In genomic region chr5:146041180-146041789, GRCh38 we compare ENCODE assay signal across 9 cellular contexts.
DNase-seq lines count a peak whose midpoint lies in the region; ATAC-seq, FAIRE-seq and TF ChIP-seq lines count a peak whose summit lies in the region.
"Had no signal": no experiment of that assay in that cellular context is flagged by ENCODE, and none has a peak within 500 bp of the region (broad histone marks: within the 10 kb centered on the region; RNA-seq: fewer than 3 reads in every experiment).

No MANE protein-coding gene starts in this region.

- no peak overlapping the region for H2BK15ac ChIP-seq in H1 (ENCODE audit: low read length)

- H3K23me2 ChIP-seq in H1 (ENCODE audit: low read depth, low read length) = no peaks in the 10 kb centered on the region

- no peak overlapping the region for H3K4me3 ChIP-seq in AG09309 (ENCODE audit: control insufficient read depth, low read depth, low read length)
- H3K4me3 ChIP-seq in H1 (ENCODE audit: extremely low read depth in 1 of 4, insufficient read depth in 2 of 4, low read depth in 3 of 4, low read length in 4 of 4) = no peak overlapping the region

- no peak overlapping the region for H3K23ac ChIP-seq in H1 (ENCODE audit: insufficient read length)

- H3K4ac ChIP-seq in H1 (replicated peaks; ENCODE audit: insufficient read length, low read depth, low read length) = no peak overlapping the region

- H3K9me3 Mint-ChIP-seq in stimulated activated memory B cell treated with anti-CD40 and anti-IgM and Interleukin-4, amounts not matched to agents 10 μg/mL and 1 μg/mL and 100 μg/mL, for 72 hours = peaks cover 5% of the 10 kb centered on the region
- no peaks in the 10 kb centered on the region for H3K9me3 Mint-ChIP-seq in activated CD8-positive, alpha-beta memory T cell treated with anti-CD3 and anti-CD28 coated beads, Interleukin-2, amount 10 ng/mL, durations not matched to agents 7 days and 5 days (ENCODE audit: low read depth)

- H3K9ac ChIP-seq in H1 (replicated peaks in 1 of 4; ENCODE audit: extremely low read depth in 1 of 4, low read depth in 3 of 4, low read length in 3 of 4) = no peak overlapping the region

- CTCF ChIA-PET in H1 (lab: Charles Lee; ENCODE audit: partially characterized antibody) = interaction anchor here (0.6 to 6.1 kb wide), 81 partner anchors 9 to 766 kb away, joined by 3 to 77 read pairs (median 5); partner anchors contain the start of genes PRELID2 and SH3RF2
- CTCF ChIA-PET in activated CD8-positive, alpha-beta memory T cell treated with anti-CD3 and anti-CD28 coated beads, Interleukin-2, amount 10 ng/mL, durations not matched to agents 7 days and 5 days (lab: Charles Lee) = interaction anchor here (1.3 to 1.6 kb wide), 2 partner anchors 9 to 10 kb away, joined by 4 to 5 read pairs; no protein-coding TSS in a partner anchor

- no peak overlapping the region for H3K27ac ChIP-seq in H1 (ENCODE audit: low read depth, low read length)

- in situ Hi-C loops in KBM-7 (cut with MboI; ENCODE audit: low pct_unique_long_range_greater_than_20kb, low sequenced_read_pairs) = no loop called here

- TF ChIP-seq POLR2A in H1 (IDR thresholded peaks at IDR 0.05; ENCODE audit: control extremely low read depth in 1 of 2, low read depth in 2 of 2, low read length in 2 of 2) = no peak

- no peaks in the 10 kb centered on the region for H3K27me3 Mint-ChIP-seq in stimulated activated memory B cell treated with anti-CD40 and anti-IgM and Interleukin-4, amounts not matched to agents 10 μg/mL and 1 μg/mL and 100 μg/mL, for 72 hours
- peaks cover 13% of the 10 kb centered on the region for H3K27me3 Mint-ChIP-seq in activated CD8-positive, alpha-beta memory T cell treated with anti-CD3 and anti-CD28 coated beads, Interleukin-2, amount 10 ng/mL, durations not matched to agents 7 days and 5 days

- H3K4me1 ChIP-seq in H1 (replicated peaks in 1 of 4; ENCODE audit: control insufficient read depth in 3 of 4, insufficient read depth in 4 of 4, low read length in 3 of 4) = no peaks in the 10 kb centered on the region

- DNase-seq in AG09309 (ENCODE audit: low read depth) (no peak), KBM-7 (peak; percentile 29), H1 (ENCODE audit: low read depth in 1 of 2, low spot score in 2 of 2) (no peak)
- DNase-seq in stimulated activated CD4-positive, alpha-beta T cell treated with anti-CD3 and anti-CD28 coated beads, Interleukin-4, amount 100 ng/mL, for 4 hours = no peak
- DNase-seq in NK-92 treated with Interleukin-12 subunit alpha and Interleukin-12 subunit beta, amount 100 ng/mL, for 24 hours (lab: John Stamatoyannopoulos, UW) = no peak
- DNase-seq in activated CD8-positive, alpha-beta memory T cell treated with anti-CD3 and anti-CD28 coated beads, Interleukin-2, amount 10 ng/mL, durations not matched to agents 7 days and 5 days = no peak

- H3K4me1 Mint-ChIP-seq in stimulated activated memory B cell treated with anti-CD40 and anti-IgM and Interleukin-4, amounts not matched to agents 10 μg/mL and 1 μg/mL and 100 μg/mL, for 72 hours = no peaks in the 10 kb centered on the region
- H3K4me1 Mint-ChIP-seq in activated CD8-positive, alpha-beta memory T cell treated with anti-CD3 and anti-CD28 coated beads, Interleukin-2, amount 10 ng/mL, durations not matched to agents 7 days and 5 days = peaks cover 2% of the 10 kb centered on the region

- no peak overlapping the region for H4K5ac ChIP-seq in H1 (ENCODE audit: insufficient read length, low read depth, low read length)

- no peak overlapping the region for H2BK120ac ChIP-seq in H1 (replicated peaks; ENCODE audit: low read depth, low read length)

- H4K20me1 ChIP-seq in H1 (replicated peaks in 1 of 2; ENCODE audit: control insufficient read depth in 1 of 2, insufficient read depth in 2 of 2, low read length in 2 of 2) = no peaks in the 10 kb centered on the region

- no peak for TF ChIP-seq EP300 in H1 (IDR thresholded peaks at IDR 0.05; ENCODE audit: borderline replicate concordance in 1 of 2, low read depth in 2 of 2, low read length in 2 of 2)

- FAIRE-seq in H1 (lab: Jason Lieb, UNC) = no peak
- FAIRE-seq: colon had no signal

- peak overlapping the region; percentile 52; the same call in 1 of the 2 replicates for H2BK5ac ChIP-seq in H1 (ENCODE audit: low read depth, low read length)

- H2BK20ac ChIP-seq in H1 (ENCODE audit: low read length) = no peak overlapping the region

- peak; percentile 37 to 41 for TF ChIP-seq RAD21 in H1 (IDR thresholded peaks at IDR 0.05 in 1 of 2, conservative IDR thresholded peaks at IDR 0.05 in 1 of 2; ENCODE audit: low read depth in 2 of 2, low read length in 2 of 2)

- no peaks in the 10 kb centered on the region for H3K79me1 ChIP-seq in H1 (ENCODE audit: low read depth, low read length)

- H4K91ac ChIP-seq in H1 (replicated peaks; ENCODE audit: insufficient read length, low read length) = no peak overlapping the region

- H3K4me2 ChIP-seq in H1 (ENCODE audit: insufficient read depth in 1 of 2, low read depth in 2 of 2, low read length in 2 of 2) = no peak overlapping the region

- TF ChIP-seq CTCF in AG09309 (IDR thresholded peaks at IDR 0.05; ENCODE audit: control insufficient read depth, insufficient read depth, low read depth, low read length, missing control alignments) (peak; percentile 30), H1 (IDR thresholded peaks at IDR 0.05; ENCODE audit: control extremely low read depth in 1 of 3, insufficient read depth in 1 of 3, low read depth in 1 of 3, low read length in 3 of 3) (peak in 2 of 3 experiments; percentile 34 to 52; a peak in 2 of 4 replicates)

- H3K14ac ChIP-seq in H1 (ENCODE audit: insufficient read length) = no peak overlapping the region

- H3K56ac ChIP-seq in H1 (replicated peaks; ENCODE audit: insufficient read length, low read depth, low read length) = no peak overlapping the region

- POLR2A ChIA-PET in H1 (lab: Charles Lee; ENCODE audit: partially characterized antibody) = no interaction called here

- H3K4me3 Mint-ChIP-seq in stimulated activated memory B cell treated with anti-CD40 and anti-IgM and Interleukin-4, amounts not matched to agents 10 μg/mL and 1 μg/mL and 100 μg/mL, for 72 hours = no peak overlapping the region
- no peak overlapping the region for H3K4me3 Mint-ChIP-seq in activated CD8-positive, alpha-beta memory T cell treated with anti-CD3 and anti-CD28 coated beads, Interleukin-2, amount 10 ng/mL, durations not matched to agents 7 days and 5 days

- H2AK5ac ChIP-seq in H1 (ENCODE audit: low read depth, low read length) = no peak overlapping the region

- H3K36me3 Mint-ChIP-seq in stimulated activated memory B cell treated with anti-CD40 and anti-IgM and Interleukin-4, amounts not matched to agents 10 μg/mL and 1 μg/mL and 100 μg/mL, for 72 hours = no peaks in the 10 kb centered on the region
- H3K36me3 Mint-ChIP-seq in activated CD8-positive, alpha-beta memory T cell treated with anti-CD3 and anti-CD28 coated beads, Interleukin-2, amount 10 ng/mL, durations not matched to agents 7 days and 5 days = no peaks in the 10 kb centered on the region

- peak overlapping the region; percentile 92; the same call in 1 of the 2 replicates for H2BK12ac ChIP-seq in H1 (ENCODE audit: low read depth, low read length)

- no peaks in the 10 kb centered on the region for H3K9me3 ChIP-seq in H1 (ENCODE audit: insufficient read depth in 2 of 2, low read depth in 1 of 2, low read length in 1 of 2)

- peak; percentile 95 for ATAC-seq in GM19351 (IDR thresholded peaks at IDR 0.05; ENCODE audit: unreplicated experiment)
- ATAC-seq in stimulated activated memory B cell treated with anti-CD40 and anti-IgM and Interleukin-4, amounts not matched to agents 10 μg/mL and 1 μg/mL and 100 μg/mL, for 72 hours = peak; percentile 29
- no peak for ATAC-seq in activated CD8-positive, alpha-beta memory T cell treated with anti-CD3 and anti-CD28 coated beads, Interleukin-2, amount 10 ng/mL, durations not matched to agents 7 days and 5 days

- 74% methylated on average over 10 of the region's 10 CpGs; no CpG with 5 or more reads in 1 of the 2 experiments for WGBS in H1 (ENCODE audit: extremely low coverage in 1 of 2, insufficient coverage in 1 of 2, insufficient read length in 1 of 2, insufficient replicate concordance in 2 of 2, low coverage in 1 of 2, low lambda C conversion rate in 2 of 2, missing lambda C conversion rate in 1 of 2), 2 experiments

- H3K27me3 ChIP-seq in H1 (replicated peaks in 1 of 4; ENCODE audit: control insufficient read depth in 3 of 4, extremely low read depth in 1 of 4, insufficient read depth in 3 of 4, low read length in 3 of 4) = no peaks in the 10 kb centered on the region

- no peak overlapping the region for H3K27ac Mint-ChIP-seq in stimulated activated memory B cell treated with anti-CD40 and anti-IgM and Interleukin-4, amounts not matched to agents 10 μg/mL and 1 μg/mL and 100 μg/mL, for 72 hours
- no peak overlapping the region for H3K27ac Mint-ChIP-seq in activated CD8-positive, alpha-beta memory T cell treated with anti-CD3 and anti-CD28 coated beads, Interleukin-2, amount 10 ng/mL, durations not matched to agents 7 days and 5 days

- no peaks in the 10 kb centered on the region for H3K79me2 ChIP-seq in H1 (ENCODE audit: control insufficient read depth in 1 of 2, insufficient read depth in 2 of 2, low read length in 2 of 2)

- peak overlapping the region; percentile 60; the same call in 1 of the 2 replicates for H2AFZ ChIP-seq in H1 (ENCODE audit: low read length)

- H3K36me3 ChIP-seq in H1 (ENCODE audit: control insufficient read depth in 2 of 4, insufficient read depth in 4 of 4, low read length in 3 of 4) = no peaks in the 10 kb centered on the region

- no peak overlapping the region for H3K18ac ChIP-seq in H1 (ENCODE audit: extremely low read depth, low read length)

- no peak overlapping the region; the same call in 1 of the 2 replicates for H4K8ac ChIP-seq in H1 (ENCODE audit: extremely low read depth, insufficient read depth, low read length)

TF ChIP-seq in H1, 55 proteins besides CTCF, POLR2A, EP300 and RAD21 (continues in another document):
- TF ChIP-seq BACH1 (IDR thresholded peaks at IDR 0.05; ENCODE audit: low read length) (no peak), RNF2 (IDR thresholded peaks at IDR 0.05; ENCODE audit: borderline replicate concordance, low read depth, low read length, missing control alignments, poor library complexity, severe bottlenecking) (no peak), PHF8 (conservative IDR thresholded peaks at IDR 0.05; ENCODE audit: low read depth, low read length) (no peak), NRF1 (IDR thresholded peaks at IDR 0.05; ENCODE audit: low read depth, low read length) (no peak), SRF (IDR thresholded peaks at IDR 0.05; ENCODE audit: low read depth, low read length) (no peak), SIRT6 (IDR thresholded peaks at IDR 0.05; ENCODE audit: low read length) (no peak), SP2 (IDR thresholded peaks at IDR 0.05; ENCODE audit: low read length) (no peak), CEBPB (IDR thresholded peaks at IDR 0.05; ENCODE audit: low read depth, low read length) (no peak), SIN3A (conservative IDR thresholded peaks at IDR 0.05 in 1 of 2, IDR thresholded peaks at IDR 0.05 in 1 of 2; ENCODE audit: low read depth in 1 of 2, low read length in 2 of 2) (no peak), SIX5 (IDR thresholded peaks at IDR 0.05; ENCODE audit: low read depth, low read length) (no peak), POU5F1 (IDR thresholded peaks at IDR 0.05; ENCODE audit: low read depth, low read length) (no peak), RBBP5 (IDR thresholded peaks at IDR 0.05; ENCODE audit: borderline replicate concordance, low read depth, low read length) (no peak)
